In genomic region chr14:39137835-39138234, GRCh38 we compare ENCODE assay signal across 7 cellular contexts. TPM values are rescaled to one million over a fixed set of nuclear protein-coding genes. Genes with fewer than 3 reads are reported as not detected.
DNase-seq lines count a peak whose midpoint lies in the region; ATAC-seq, FAIRE-seq and TF ChIP-seq lines count a peak whose summit lies in the region.
"Not testable (repeated sequence)": the region's sequence is repeated elsewhere in the genome, so short reads cannot be mapped to it uniquely, and the experiment has no call there.

No MANE protein-coding gene starts in this region.

- CTCF ChIA-PET in HepG2 (lab: Yijun Ruan, JAX; ENCODE audit: low intra/inter-chr PET ratio, low total read pairs): not testable (repeated sequence)

- POLR2A ChIA-PET in HepG2 (lab: Yijun Ruan, JAX): interaction anchor here (4.3 kb wide), 1 partner anchor 33 kb away, joined by 26 read pairs; the partner anchor contains the start of gene TRAPPC6B

- in situ Hi-C loops in HepG2 (cut with HindIII; ENCODE audit: extremely low pct_ligation_motif_present, low pct_unique_long_range_greater_than_20kb): not testable (repeated sequence)

- not testable (repeated sequence) for H2AFZ ChIP-seq in HepG2 (ENCODE audit: low read length)

- not testable (repeated sequence) for TF ChIP-seq RAD21 in Ishikawa (IDR thresholded peaks at IDR 0.05; ENCODE audit: low read depth); HepG2 (CRISPR knock-in tag; IDR thresholded peaks at IDR 0.05)

- TF ChIP-seq POLR2A in esophagus muscularis mucosa (IDR thresholded peaks at IDR 0.05; ENCODE audit: low read depth); HepG2 (IDR thresholded peaks at IDR 0.05; ENCODE audit: insufficient read depth in 1 of 2, low read depth in 2 of 2, low read length in 2 of 2): not testable (repeated sequence)

- H3K9me3 Mint-ChIP-seq in activated T-cell treated with anti-CD3 and anti-CD28 coated beads, Interleukin-2, amount 50 U/mL, for 72 hours; activated naive CD8-positive, alpha-beta T cell (ENCODE audit: low read depth): not testable (repeated sequence)

- peaks cover 18 to 28% (median 22%) of the 10 kb centered on the region in 11 experiments for H3K9me3 ChIP-seq in BLaER1 treated with 17β-estradiol and CSF1 and Interleukin-3, amounts not matched to agents 10 nM and 100 nM (replicated peaks in 1 of 11)
- not testable (repeated sequence) for H3K9me3 ChIP-seq in esophagus muscularis mucosa; HepG2 (ENCODE audit: low read length)

- 91% methylated on average over 8 of the region's 8 CpGs for WGBS in esophagus muscularis mucosa
- WGBS in HepG2 (ENCODE audit: low lambda C conversion rate): 97% methylated on average over 8 of the region's 8 CpGs
- 88% methylated on average over 8 of the region's 8 CpGs for WGBS in urinary bladder

- not testable (repeated sequence) for TF ChIP-seq CTCF in esophagus muscularis mucosa (IDR thresholded peaks at IDR 0.05); HepG2 (CRISPR knock-in tag; IDR thresholded peaks at IDR 0.05)

- not testable (repeated sequence) for H3K4me3 Mint-ChIP-seq in activated T-cell treated with anti-CD3 and anti-CD28 coated beads, Interleukin-2, amount 50 U/mL, for 72 hours; activated naive CD8-positive, alpha-beta T cell

- not testable (repeated sequence) for H3K4me1 Mint-ChIP-seq in activated T-cell treated with anti-CD3 and anti-CD28 coated beads, Interleukin-2, amount 50 U/mL, for 72 hours (ENCODE audit: low read depth); activated naive CD8-positive, alpha-beta T cell (ENCODE audit: low read depth)

- H3K27me3 ChIP-seq in BLaER1 treated with 17β-estradiol and CSF1 and Interleukin-3, amounts not matched to agents 10 nM and 100 nM; esophagus muscularis mucosa; HepG2 (ENCODE audit: control insufficient read depth in 1 of 2, insufficient read depth in 2 of 2, low read length in 2 of 2): not testable (repeated sequence)

- not testable (repeated sequence) for H3K79me2 ChIP-seq in HepG2 (ENCODE audit: insufficient read depth, low read length)

- ATAC-seq in activated T-cell treated with anti-CD3 and anti-CD28 coated beads, Interleukin-2, amount 50 U/mL, for 72 hours (replicated peaks in 1 of 2); HepG2: not testable (repeated sequence)

- peaks cover 85 to 98% (median 91%) of the 10 kb centered on the region in 11 experiments for H3K36me3 ChIP-seq in BLaER1 treated with 17β-estradiol and CSF1 and Interleukin-3, amounts not matched to agents 10 nM and 100 nM
- H3K36me3 ChIP-seq in esophagus muscularis mucosa: peaks cover 0 to 66% (median 40%) of the 10 kb centered on the region in 4 donors
- H3K36me3 ChIP-seq in HepG2 (replicated peaks in 1 of 2; ENCODE audit: control insufficient read depth in 1 of 2, insufficient read depth in 2 of 2, low read length in 2 of 2): peaks cover 12 to 51% of the 10 kb centered on the region in 2 experiments
- not testable (repeated sequence) for H3K36me3 ChIP-seq in urinary bladder (ENCODE audit: insufficient read depth)

- BruUV-seq in HepG2 (replicated peaks; lab: Mats Ljungman, UMichigan): not testable (repeated sequence)

- not testable (repeated sequence) for H4K20me1 ChIP-seq in BLaER1 treated with 17β-estradiol and CSF1 and Interleukin-3, amounts not matched to agents 10 nM and 100 nM; HepG2 (ENCODE audit: insufficient read depth, low read length)

- TF ChIP-seq EP300 in Ishikawa (IDR thresholded peaks at IDR 0.05; ENCODE audit: borderline replicate concordance); esophagus muscularis mucosa (IDR thresholded peaks at IDR 0.05); HepG2 (IDR thresholded peaks at IDR 0.05; ENCODE audit: low read depth in 2 of 2, low read length in 2 of 2); HepG2 (CRISPR knock-in tag; IDR thresholded peaks at IDR 0.05; ENCODE audit: borderline replicate concordance): not testable (repeated sequence)

- peak overlapping the region in 6 of 11 experiments; percentile 7 to 35 (median 12); a peak in 7 of 22 replicates for H3K4me2 ChIP-seq in BLaER1 treated with 17β-estradiol and CSF1 and Interleukin-3, amounts not matched to agents 10 nM and 100 nM
- not testable (repeated sequence) for H3K4me2 ChIP-seq in HepG2 (ENCODE audit: low read depth, low read length)

- H3K27ac ChIP-seq in BLaER1 treated with 17β-estradiol and CSF1 and Interleukin-3, amounts not matched to agents 10 nM and 100 nM; HepG2 (ENCODE audit: extremely low read length, insufficient read depth, low read length): not testable (repeated sequence)
- H3K27ac ChIP-seq in esophagus muscularis mucosa (replicated peaks in 1 of 4): peak overlapping the region; percentile 1 to 68 (median 66)
- H3K27ac ChIP-seq in urinary bladder (ENCODE audit: low read depth): peak overlapping the region; percentile 38

- peak overlapping the region; percentile 38 for H3K27ac Mint-ChIP-seq in activated T-cell treated with anti-CD3 and anti-CD28 coated beads, Interleukin-2, amount 50 U/mL, for 72 hours
- peak overlapping the region; percentile 46 for H3K27ac Mint-ChIP-seq in activated naive CD8-positive, alpha-beta T cell

- not testable (repeated sequence) for DNase-seq in activated T-cell treated with anti-CD3 and anti-CD28 coated beads, Interleukin-2, amount 50 U/mL, for 72 hours; esophagus muscularis mucosa (ENCODE audit: extremely low spot score); HepG2 (ENCODE audit: low spot score)

- not testable (repeated sequence) for H3K27me3 Mint-ChIP-seq in activated T-cell treated with anti-CD3 and anti-CD28 coated beads, Interleukin-2, amount 50 U/mL, for 72 hours (ENCODE audit: low read depth); activated naive CD8-positive, alpha-beta T cell

- FAIRE-seq in HepG2 (lab: Jason Lieb, UNC): not testable (repeated sequence)

- intact Hi-C loops in esophagus muscularis mucosa (cut with DNase I); HepG2 (cut with micrococcal nuclease; ENCODE audit: unreplicated experiment): not testable (repeated sequence)

- H3K4me3 ChIP-seq in BLaER1 treated with 17β-estradiol and CSF1 and Interleukin-3, amounts not matched to agents 10 nM and 100 nM; esophagus muscularis mucosa; HepG2 (replicated peaks in 1 of 3; ENCODE audit: insufficient read depth in 1 of 3, low read depth in 2 of 3, low read length in 3 of 3); urinary bladder (ENCODE audit: low read depth, low read length): not testable (repeated sequence)

- H3K36me3 Mint-ChIP-seq in activated T-cell treated with anti-CD3 and anti-CD28 coated beads, Interleukin-2, amount 50 U/mL, for 72 hours (ENCODE audit: insufficient read depth in 2 of 2): peaks cover 5 to 21% of the 10 kb centered on the region in 2 donors
- peaks cover 13% of the 10 kb centered on the region for H3K36me3 Mint-ChIP-seq in activated naive CD8-positive, alpha-beta T cell

- H3K9ac ChIP-seq in BLaER1 treated with 17β-estradiol and CSF1 and Interleukin-3, amounts not matched to agents 10 nM and 100 nM; HepG2 (ENCODE audit: insufficient read depth, low read depth, low read length): not testable (repeated sequence)

- H3K4me1 ChIP-seq in BLaER1 treated with 17β-estradiol and CSF1 and Interleukin-3, amounts not matched to agents 10 nM and 100 nM: peaks cover 0 to 10% (median 5%) of the 10 kb centered on the region in 10 experiments; a peak in 6 of 20 replicates
- H3K4me1 ChIP-seq in esophagus muscularis mucosa: peaks cover 0 to 38% (median 26%) of the 10 kb centered on the region in 4 donors
- not testable (repeated sequence) for H3K4me1 ChIP-seq in HepG2 (ENCODE audit: insufficient read depth, low read length); urinary bladder (ENCODE audit: insufficient read depth)

RNA-seq across cellular contexts. Expression of gene GEMIN2, which starts 23.7 kb away (rescaled TPM):
- total RNA-seq in activated T-cell treated with anti-CD3 and anti-CD28 coated beads, Interleukin-2, amount 50 U/mL, for 72 hours: 10 to 100 TPM; 25.5 to 27.2 TPM
- total RNA-seq in esophagus muscularis mucosa: 10 to 100 TPM; 13.7 to 20.1 (median 17.7) TPM
- 110 and 160 TPM in 2 replicates for total RNA-seq in HepG2 (2016; rRNA removed; fragmentation: Illumina TruSeq; extraction: Trizol)
- total RNA-seq in HepG2 (2016; cell fraction: cytosol; rRNA removed; fragmentation: Illumina TruSeq; extraction: Trizol; ENCODE audit: low read depth): 22.5 and 24.2 TPM in 2 replicates
- 118 and 174 TPM in 2 replicates for total RNA-seq in HepG2 (2016; cell fraction: insoluble cytoplasmic fraction; rRNA removed; fragmentation: Illumina TruSeq; extraction: Trizol)
- total RNA-seq in HepG2 (2016; cell fraction: membrane; rRNA removed; fragmentation: Illumina TruSeq; extraction: Trizol): 29.0 and 39.1 TPM in 2 replicates
- 61.9 and 71.2 TPM in 2 replicates for total RNA-seq in HepG2 (2016; cell fraction: nucleus; rRNA removed; fragmentation: Illumina TruSeq; extraction: Trizol)
- 33.8 and 54.8 TPM in 2 replicates for polyA plus RNA-seq in HepG2 (2011; rRNA removed)
- polyA plus RNA-seq in HepG2 (2011; cell fraction: cytosol; rRNA removed): 31.5 and 34.6 TPM in 2 replicates
- 39.5 and 46.0 TPM in 2 replicates for polyA plus RNA-seq in HepG2 (2011; cell fraction: nucleus; rRNA removed)
- polyA plus RNA-seq in HepG2 (2012): 18.1 and 33.2 TPM in 2 replicates
- polyA plus RNA-seq in HepG2 (2016; cell fraction: cytosol; fragmentation: Illumina TruSeq; extraction: Trizol; ENCODE audit: low read depth): 9.8 and 9.9 TPM in 2 replicates
- polyA plus RNA-seq in HepG2 (2016; cell fraction: insoluble cytoplasmic fraction; fragmentation: Illumina TruSeq; extraction: Trizol; ENCODE audit: low read depth): 134 and 143 TPM in 2 replicates
- 15.6 and 17.8 TPM in 2 replicates for polyA plus RNA-seq in HepG2 (2016; cell fraction: membrane; fragmentation: Illumina TruSeq; extraction: Trizol; ENCODE audit: low read depth)
- 90.7 and 93.9 TPM in 2 replicates for polyA plus RNA-seq in HepG2 (2016; cell fraction: nucleus; fragmentation: Illumina TruSeq; extraction: Trizol; ENCODE audit: insufficient read depth, low read depth)
- 9.5 and 15.9 TPM in 2 replicates for polyA minus RNA-seq in HepG2 (2011; rRNA and poly(A)+ RNA removed; ENCODE audit: low replicate concordance)
- polyA minus RNA-seq in HepG2 (2011; cell fraction: cytosol; rRNA and poly(A)+ RNA removed): 14.1 and 16.6 TPM in 2 replicates
- 42.9 and 52.1 TPM in 2 replicates for polyA minus RNA-seq in HepG2 (2011; cell fraction: nucleus; rRNA and poly(A)+ RNA removed)
- total RNA-seq in urinary bladder: 33.5 TPM
- polyA plus RNA-seq in urinary bladder: 8.6 TPM

RNA-seq across cellular contexts. Expression of gene TRAPPC6B, which starts 32.3 kb away (rescaled TPM):
- total RNA-seq in activated T-cell treated with anti-CD3 and anti-CD28 coated beads, Interleukin-2, amount 50 U/mL, for 72 hours: 10 to 100 TPM; 40.8 to 42.4 TPM
- total RNA-seq in esophagus muscularis mucosa (10 to 100 TPM; 23.9 to 40.3 (median 30.4) TPM), HepG2 (2016; rRNA removed; fragmentation: Illumina TruSeq; extraction: Trizol) (51.2 and 77.5 TPM in 2 replicates), urinary bladder (51.3 TPM)
- total RNA-seq in HepG2 (2016; cell fraction: cytosol; rRNA removed; fragmentation: Illumina TruSeq; extraction: Trizol; ENCODE audit: low read depth): 9.2 and 9.8 TPM in 2 replicates
- total RNA-seq in HepG2 (2016; cell fraction: insoluble cytoplasmic fraction; rRNA removed; fragmentation: Illumina TruSeq; extraction: Trizol): 48.6 and 74.0 TPM in 2 replicates
- total RNA-seq in HepG2 (2016; cell fraction: membrane; rRNA removed; fragmentation: Illumina TruSeq; extraction: Trizol): 22.7 and 27.3 TPM in 2 replicates
- 47.2 and 50.6 TPM in 2 replicates for total RNA-seq in HepG2 (2016; cell fraction: nucleus; rRNA removed; fragmentation: Illumina TruSeq; extraction: Trizol)
- polyA plus RNA-seq in HepG2 (2011; rRNA removed) (29.8 and 34.3 TPM in 2 replicates), urinary bladder (25.0 TPM)
- polyA plus RNA-seq in HepG2 (2011; cell fraction: cytosol; rRNA removed): 19.3 and 27.7 TPM in 2 replicates
- 37.2 and 38.5 TPM in 2 replicates for polyA plus RNA-seq in HepG2 (2011; cell fraction: nucleus; rRNA removed)
- polyA plus RNA-seq in HepG2 (2012): 35.0 and 40.6 TPM in 2 replicates
- 3.4 and 3.5 TPM in 2 replicates for polyA plus RNA-seq in HepG2 (2016; cell fraction: cytosol; fragmentation: Illumina TruSeq; extraction: Trizol; ENCODE audit: low read depth)
- polyA plus RNA-seq in HepG2 (2016; cell fraction: insoluble cytoplasmic fraction; fragmentation: Illumina TruSeq; extraction: Trizol; ENCODE audit: low read depth): 65.3 and 70.4 TPM in 2 replicates
- polyA plus RNA-seq in HepG2 (2016; cell fraction: membrane; fragmentation: Illumina TruSeq; extraction: Trizol; ENCODE audit: low read depth): 13.6 and 13.7 TPM in 2 replicates
- 67.7 and 73.9 TPM in 2 replicates for polyA plus RNA-seq in HepG2 (2016; cell fraction: nucleus; fragmentation: Illumina TruSeq; extraction: Trizol; ENCODE audit: insufficient read depth, low read depth)
- 12.1 and 22.6 TPM in 2 replicates for polyA minus RNA-seq in HepG2 (2011; rRNA and poly(A)+ RNA removed; ENCODE audit: low replicate concordance)
- polyA minus RNA-seq in HepG2 (2011; cell fraction: cytosol; rRNA and poly(A)+ RNA removed): 23.4 and 31.4 TPM in 2 replicates
- polyA minus RNA-seq in HepG2 (2011; cell fraction: nucleus; rRNA and poly(A)+ RNA removed): 55.9 and 62.2 TPM in 2 replicates

RNA-seq across cellular contexts. Expression of gene SEC23A, which starts 34.8 kb away (rescaled TPM):
- total RNA-seq in activated T-cell treated with anti-CD3 and anti-CD28 coated beads, Interleukin-2, amount 50 U/mL, for 72 hours: 10 to 100 TPM; 60.9 to 71.3 TPM
- 100 to 1,000 TPM; 181 to 222 (median 203) TPM for total RNA-seq in esophagus muscularis mucosa
- total RNA-seq in HepG2 (2016; rRNA removed; fragmentation: Illumina TruSeq; extraction: Trizol): 887 and 1,365 TPM in 2 replicates
- total RNA-seq in HepG2 (2016; cell fraction: cytosol; rRNA removed; fragmentation: Illumina TruSeq; extraction: Trizol; ENCODE audit: low read depth): 59.6 and 60.8 TPM in 2 replicates
- total RNA-seq in HepG2 (2016; cell fraction: insoluble cytoplasmic fraction; rRNA removed; fragmentation: Illumina TruSeq; extraction: Trizol): 902 and 1,277 TPM in 2 replicates
- 219 and 221 TPM in 2 replicates for total RNA-seq in HepG2 (2016; cell fraction: membrane; rRNA removed; fragmentation: Illumina TruSeq; extraction: Trizol)
- total RNA-seq in HepG2 (2016; cell fraction: nucleus; rRNA removed; fragmentation: Illumina TruSeq; extraction: Trizol): 448 and 490 TPM in 2 replicates
- 372 and 403 TPM in 2 replicates for polyA plus RNA-seq in HepG2 (2011; rRNA removed)
- 263 and 365 TPM in 2 replicates for polyA plus RNA-seq in HepG2 (2011; cell fraction: cytosol; rRNA removed)
- 164 TPM in 2 replicates for polyA plus RNA-seq in HepG2 (2011; cell fraction: nucleus; rRNA removed)
- polyA plus RNA-seq in HepG2 (2012): 336 and 361 TPM in 2 replicates
- 11.9 and 12.8 TPM in 2 replicates for polyA plus RNA-seq in HepG2 (2016; cell fraction: cytosol; fragmentation: Illumina TruSeq; extraction: Trizol; ENCODE audit: low read depth)
- 491 and 533 TPM in 2 replicates for polyA plus RNA-seq in HepG2 (2016; cell fraction: insoluble cytoplasmic fraction; fragmentation: Illumina TruSeq; extraction: Trizol; ENCODE audit: low read depth)
- polyA plus RNA-seq in HepG2 (2016; cell fraction: membrane; fragmentation: Illumina TruSeq; extraction: Trizol; ENCODE audit: low read depth): 53.5 and 58.9 TPM in 2 replicates
- 175 and 191 TPM in 2 replicates for polyA plus RNA-seq in HepG2 (2016; cell fraction: nucleus; fragmentation: Illumina TruSeq; extraction: Trizol; ENCODE audit: insufficient read depth, low read depth)
- 120 and 863 TPM in 2 replicates for polyA minus RNA-seq in HepG2 (2011; rRNA and poly(A)+ RNA removed; ENCODE audit: low replicate concordance)
- 860 and 1,029 TPM in 2 replicates for polyA minus RNA-seq in HepG2 (2011; cell fraction: cytosol; rRNA and poly(A)+ RNA removed)
- 974 and 1,148 TPM in 2 replicates for polyA minus RNA-seq in HepG2 (2011; cell fraction: nucleus; rRNA and poly(A)+ RNA removed)
- 318 TPM for total RNA-seq in urinary bladder
- 67.2 TPM for polyA plus RNA-seq in urinary bladder

RNA-seq across cellular contexts. Expression of gene PNN, which starts 37.2 kb away (rescaled TPM):
- 100 to 1,000 TPM; 102 to 130 TPM for total RNA-seq in activated T-cell treated with anti-CD3 and anti-CD28 coated beads, Interleukin-2, amount 50 U/mL, for 72 hours
- 10 to 100 TPM; 21.0 to 32.8 (median 21.6) TPM for total RNA-seq in esophagus muscularis mucosa
- total RNA-seq in HepG2 (2016; rRNA removed; fragmentation: Illumina TruSeq; extraction: Trizol): 110 and 214 TPM in 2 replicates
- total RNA-seq in HepG2 (2016; cell fraction: cytosol; rRNA removed; fragmentation: Illumina TruSeq; extraction: Trizol; ENCODE audit: low read depth): 47.1 and 48.8 TPM in 2 replicates
- total RNA-seq in HepG2 (2016; cell fraction: insoluble cytoplasmic fraction; rRNA removed; fragmentation: Illumina TruSeq; extraction: Trizol): 105 and 215 TPM in 2 replicates
- total RNA-seq in HepG2 (2016; cell fraction: membrane; rRNA removed; fragmentation: Illumina TruSeq; extraction: Trizol): 22.0 and 26.0 TPM in 2 replicates
- 407 and 445 TPM in 2 replicates for total RNA-seq in HepG2 (2016; cell fraction: nucleus; rRNA removed; fragmentation: Illumina TruSeq; extraction: Trizol)
- 58.0 and 58.6 TPM in 2 replicates for polyA plus RNA-seq in HepG2 (2011; rRNA removed)
- 22.1 and 29.7 TPM in 2 replicates for polyA plus RNA-seq in HepG2 (2011; cell fraction: cytosol; rRNA removed)
- polyA plus RNA-seq in HepG2 (2011; cell fraction: nucleus; rRNA removed): 315 and 430 TPM in 2 replicates
- 184 and 252 TPM in 2 replicates for polyA plus RNA-seq in HepG2 (2012)
- 4.4 and 5.0 TPM in 2 replicates for polyA plus RNA-seq in HepG2 (2016; cell fraction: cytosol; fragmentation: Illumina TruSeq; extraction: Trizol; ENCODE audit: low read depth)
- polyA plus RNA-seq in HepG2 (2016; cell fraction: insoluble cytoplasmic fraction; fragmentation: Illumina TruSeq; extraction: Trizol; ENCODE audit: low read depth): 155 and 157 TPM in 2 replicates
- 13.0 and 14.4 TPM in 2 replicates for polyA plus RNA-seq in HepG2 (2016; cell fraction: membrane; fragmentation: Illumina TruSeq; extraction: Trizol; ENCODE audit: low read depth)
- 1,319 and 1,369 TPM in 2 replicates for polyA plus RNA-seq in HepG2 (2016; cell fraction: nucleus; fragmentation: Illumina TruSeq; extraction: Trizol; ENCODE audit: insufficient read depth, low read depth)
- polyA minus RNA-seq in HepG2 (2011; rRNA and poly(A)+ RNA removed; ENCODE audit: low replicate concordance): 19.2 and 20.9 TPM in 2 replicates
- 15.5 and 21.0 TPM in 2 replicates for polyA minus RNA-seq in HepG2 (2011; cell fraction: cytosol; rRNA and poly(A)+ RNA removed)
- 311 and 317 TPM in 2 replicates for polyA minus RNA-seq in HepG2 (2011; cell fraction: nucleus; rRNA and poly(A)+ RNA removed)
- 38.4 TPM for total RNA-seq in urinary bladder
- polyA plus RNA-seq in urinary bladder: 35.7 TPM
